Comparison of ENCODE assay signal across 8 cellular contexts in the genomic region with DNA sequence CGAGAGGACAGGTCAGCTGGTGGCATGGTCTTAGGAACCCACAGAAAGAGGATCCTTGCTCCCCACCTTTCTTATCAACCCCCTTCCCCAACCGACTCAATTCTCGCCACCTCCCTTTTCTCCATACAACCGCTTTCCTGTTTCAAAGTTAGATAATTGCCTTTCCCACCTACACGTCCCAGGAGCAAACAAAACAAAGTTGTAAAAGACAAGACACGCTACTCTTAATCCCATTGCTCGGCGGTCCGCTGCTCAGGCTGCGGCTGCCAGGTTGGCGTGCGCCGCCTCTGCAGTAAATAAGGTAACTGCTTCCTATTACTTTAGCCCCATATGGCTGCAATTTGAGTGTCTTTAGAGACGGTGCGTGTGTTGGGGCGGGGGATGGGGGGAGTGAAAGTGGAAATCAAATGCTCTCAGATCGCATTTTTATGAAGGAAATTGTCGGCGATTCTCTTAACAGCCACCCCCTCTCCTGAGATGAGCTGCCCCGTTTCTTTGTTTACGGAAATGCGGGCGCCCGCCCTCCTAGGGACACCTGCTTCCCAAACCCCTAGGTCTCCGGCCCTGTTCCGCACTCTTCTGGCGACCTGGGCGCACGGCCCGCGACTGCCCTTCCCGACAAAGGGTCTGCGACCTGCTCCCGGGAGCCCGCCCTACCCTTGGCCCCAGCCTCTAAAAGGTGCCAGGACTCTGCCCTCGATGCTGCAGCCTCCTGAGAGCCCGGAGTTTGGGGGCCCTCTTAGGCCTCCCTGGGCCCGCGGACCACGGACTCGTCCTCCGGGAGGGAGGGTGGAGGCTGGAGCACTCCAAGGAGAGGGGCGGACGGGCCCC. TPM values are rescaled to one million over a fixed set of nuclear protein-coding genes. Genes with fewer than 3 reads are reported as not detected.
DNase-seq lines count a peak whose midpoint lies in the region; ATAC-seq and TF ChIP-seq lines count a peak whose summit lies in the region.

No MANE protein-coding gene starts in this region.

- H3K9me3 ChIP-seq in mucosa of descending colon (no peaks in the 10 kb centered on the region), sigmoid colon (no peaks in the 10 kb centered on the region)

- DNase-seq in activated effector memory CD4-positive, alpha-beta T cell treated with anti-CD3 and anti-CD28 coated beads, Interleukin-2, amount 50 U/mL, for 16 hours: peak; percentile 83
- DNase-seq in activated effector memory CD4-positive, alpha-beta T cell treated with Interleukin-2 at 50 U/mL for 16 hours: no peak
- peak; percentile 80 for DNase-seq in NCI-H2227 treated with DMSO at 0.1 percent for 48 hours (lab: John Stamatoyannopoulos, UW)
- peak in 2 of 3 donors; percentile 68 to 73 for DNase-seq in mucosa of descending colon
- DNase-seq in nucleus accumbens (lab: John Stamatoyannopoulos, UW): no peak
- no peak for DNase-seq in sigmoid colon

- peaks cover 78 to 81% (median 79%) of the 10 kb centered on the region in 3 donors for H3K27me3 ChIP-seq in sigmoid colon

- no peak for TF ChIP-seq EP300 in sigmoid colon (IDR thresholded peaks at IDR 0.05)

- no peak for TF ChIP-seq POLR2A in sigmoid colon (IDR thresholded peaks at IDR 0.05)

- TF ChIP-seq CTCF in mucosa of descending colon (IDR thresholded peaks at IDR 0.05): no peak
- TF ChIP-seq CTCF in sigmoid colon (IDR thresholded peaks at IDR 0.05): no peak

- H3K4me1 ChIP-seq in mucosa of descending colon (ENCODE audit: low read depth): peaks cover 57% of the 10 kb centered on the region
- peaks cover 0 to 76% (median 52%) of the 10 kb centered on the region in 4 donors for H3K4me1 ChIP-seq in sigmoid colon

- H3K9me3 Mint-ChIP-seq in activated naive CD4-positive, alpha-beta T cell treated with anti-CD3 and anti-CD28 coated beads, Interleukin-2, amount 50 U/mL, for 24 hours: no peaks in the 10 kb centered on the region

- H3K4me3 Mint-ChIP-seq in activated naive CD4-positive, alpha-beta T cell treated with anti-CD3 and anti-CD28 coated beads, Interleukin-2, amount 50 U/mL, for 24 hours: peak overlapping the region; percentile 66

- peaks cover 35% of the 10 kb centered on the region for H3K27me3 Mint-ChIP-seq in activated naive CD4-positive, alpha-beta T cell treated with anti-CD3 and anti-CD28 coated beads, Interleukin-2, amount 50 U/mL, for 24 hours

- H3K27ac Mint-ChIP-seq in activated naive CD4-positive, alpha-beta T cell treated with anti-CD3 and anti-CD28 coated beads, Interleukin-2, amount 50 U/mL, for 24 hours: peak overlapping the region; percentile 88

- ATAC-seq in mucosa of descending colon (peak; percentile 14), HG02642 (IDR thresholded peaks at IDR 0.05; ENCODE audit: poor library complexity, unreplicated experiment) (no peak)

- WGBS in sigmoid colon, 2 donors: 1 to 2% methylated on average over 44 of the region's 44 CpGs

- H3K4me3 ChIP-seq in mucosa of descending colon: no peak overlapping the region
- H3K4me3 ChIP-seq in sigmoid colon: no peak overlapping the region

- intact Hi-C loops in mucosa of descending colon (cut with DNase I, micrococcal nuclease) (loop anchor here in 1 of 2 donors (10.0 kb wide), 1 partner anchor 194 kb away; no protein-coding TSS in a partner anchor), sigmoid colon (cut with DNase I) (no loop called here)

- H3K4me1 Mint-ChIP-seq in activated naive CD4-positive, alpha-beta T cell treated with anti-CD3 and anti-CD28 coated beads, Interleukin-2, amount 50 U/mL, for 24 hours: peaks cover 46% of the 10 kb centered on the region

- H3K36me3 ChIP-seq in mucosa of descending colon (ENCODE audit: low read depth) (peaks cover 3% of the 10 kb centered on the region), sigmoid colon (no peaks in the 10 kb centered on the region)

- H3K27ac ChIP-seq in sigmoid colon: no peak overlapping the region

- no peaks in the 10 kb centered on the region for H3K36me3 Mint-ChIP-seq in activated naive CD4-positive, alpha-beta T cell treated with anti-CD3 and anti-CD28 coated beads, Interleukin-2, amount 50 U/mL, for 24 hours

RNA-seq across cellular contexts. Expression of a gene that starts 3.7 kb away (rescaled TPM):
- total RNA-seq in mucosa of descending colon (1 to 10 TPM; 3.4 to 4.7 (median 4.0) TPM), sigmoid colon (1 to 10 TPM in 2 of 4 donors, under 1 TPM in 2; 0.28 to 1.8 (median 1.2) TPM)
- polyA plus RNA-seq in sigmoid colon: 1 to 10 TPM; 2.4 to 5.6 (median 4.9) TPM

RNA-seq across cellular contexts. Expression of a gene that starts 22.6 kb away (rescaled TPM):
- total RNA-seq in mucosa of descending colon (1 to 10 TPM in 1 of 3 donors, under 1 TPM in 2; 0.14 to 1.5 (median 0.76) TPM), sigmoid colon (under 1 TPM in 3 of 4 donors, not detected in 1; 0.33 to 0.95 (median 0.36) TPM)
- polyA plus RNA-seq in sigmoid colon: 1 to 10 TPM in 1 of 3 donors, under 1 TPM in 2; under 0.01 to 2.0 (median 0.23) TPM

RNA-seq across cellular contexts. Expression of a gene that starts 38.7 kb away (rescaled TPM):
- total RNA-seq in mucosa of descending colon: 10 to 100 TPM; 10.2 to 14.2 (median 13.2) TPM
- total RNA-seq in sigmoid colon: 1 to 10 TPM; 6.1 to 9.8 (median 7.5) TPM
- polyA plus RNA-seq in sigmoid colon: 10 to 100 TPM in 1 of 3 donors, 1 to 10 TPM in 2; 3.5 to 14.2 (median 8.4) TPM

Comparison
In these comparisons a context has a peak if more than half of its experiments do, and no peak if none do; other contexts are left out.
1. DNase-seq: peak in activated effector memory CD4-positive, alpha-beta T cell treated with anti-CD3 and anti-CD28 coated beads, Interleukin-2, amount 50 U/mL, for 16 hours (single experiment), NCI-H2227 treated with DMSO at 0.1 percent for 48 hours (single experiment) and mucosa of descending colon (2 of 3); none in activated effector memory CD4-positive, alpha-beta T cell treated with Interleukin-2 at 50 U/mL for 16 hours (single experiment), nucleus accumbens (0 of 56) and sigmoid colon (single experiment).